ENCODE assay signal across 7 cellular contexts in genomic region chr4:40749717-40750460, GRCh38. TPM values are rescaled to one million over a fixed set of nuclear protein-coding genes. Genes with fewer than 3 reads are reported as not detected.
DNase-seq lines count a peak whose midpoint lies in the region; ATAC-seq and TF ChIP-seq lines count a peak whose summit lies in the region.

Gene NSUN7 (plus strand): TSS chr4:40749955. CDS start chr4:40750694, 739 bp downstream.

- H3K4me3 ChIP-seq in SJCRH30 (peak within 1 kb of the TSS; percentile 65), ectodermal cell (ENCODE audit: insufficient read depth, low read depth, low read length) (peak within 1 kb of the TSS; percentile 72), mesendoderm (ENCODE audit: low read length) (peak within 1 kb of the TSS; percentile 51), suprapubic skin (peak within 1 kb of the TSS; percentile 67)

- H3K79me2 ChIP-seq in mesendoderm (ENCODE audit: control insufficient read depth, insufficient read depth, low read length), result no peaks in the 10 kb centered on the region

- no peaks in the 10 kb centered on the region for H3K79me1 ChIP-seq in mesendoderm (ENCODE audit: low read length)

- no peak within 1 kb of the TSS for H2BK5ac ChIP-seq in mesendoderm (ENCODE audit: low read length)

- no peak within 1 kb of the TSS for H2BK15ac ChIP-seq in mesendoderm (replicated peaks; ENCODE audit: low read depth)

- H2BK120ac ChIP-seq in mesendoderm (ENCODE audit: low read depth, low read length), result peak within 1 kb of the TSS; percentile 5

- H3K56ac ChIP-seq in mesendoderm (ENCODE audit: low read length), result peak within 1 kb of the TSS; percentile 98

- no peaks in the 10 kb centered on the region for H3K4me1 ChIP-seq in SJCRH30
- H3K4me1 ChIP-seq in ectodermal cell (ENCODE audit: control insufficient read depth, insufficient read depth, low read length), result no peaks in the 10 kb centered on the region
- H3K4me1 ChIP-seq in mesendoderm (ENCODE audit: control insufficient read depth, low read depth, low read length), result no peaks in the 10 kb centered on the region
- H3K4me1 ChIP-seq in suprapubic skin, result peaks cover 10% of the 10 kb centered on the region

- no peaks in the 10 kb centered on the region for H3K36me3 ChIP-seq in SJCRH30
- H3K36me3 ChIP-seq in ectodermal cell (ENCODE audit: control insufficient read depth, insufficient read depth, low read length), result peaks cover 4% of the 10 kb centered on the region
- H3K36me3 ChIP-seq in mesendoderm (ENCODE audit: control insufficient read depth, insufficient read depth, low read length), result no peaks in the 10 kb centered on the region
- no peaks in the 10 kb centered on the region for H3K36me3 ChIP-seq in suprapubic skin

- H3K27me3 ChIP-seq in SJCRH30 (no peaks in the 10 kb centered on the region), ectodermal cell (ENCODE audit: control insufficient read depth, insufficient read depth, low read length, poor library complexity, severe bottlenecking) (no peaks in the 10 kb centered on the region), mesendoderm (ENCODE audit: insufficient read depth, low read length, poor library complexity) (no peaks in the 10 kb centered on the region), suprapubic skin (no peaks in the 10 kb centered on the region)

- peak; percentile 79 for ATAC-seq in GM18505 (IDR thresholded peaks at IDR 0.05; ENCODE audit: unreplicated experiment)
- ATAC-seq in GM21381 (IDR thresholded peaks at IDR 0.05; ENCODE audit: unreplicated experiment), result no peak

- WGBS in ectodermal cell, 2 experiments, result 1% methylated on average over 75 of the region's 75 CpGs
- WGBS in mesendoderm (ENCODE audit: extremely low coverage, insufficient coverage, low lambda C conversion rate), result no CpG with 5 or more reads among the region's 75 CpGs
- WGBS in suprapubic skin, result under 1% methylated on average over 41 of the region's 75 CpGs

- no peak within 1 kb of the TSS for H4K5ac ChIP-seq in mesendoderm (ENCODE audit: low read length)

- no peak for TF ChIP-seq POLR2A in GM18505 (IDR thresholded peaks at IDR 0.05; ENCODE audit: borderline replicate concordance, extremely low read depth, insufficient read depth, insufficient read length)
- no peak for TF ChIP-seq POLR2A in suprapubic skin (IDR thresholded peaks at IDR 0.05)

- peak within 1 kb of the TSS; percentile 89 for H3K9ac ChIP-seq in mesendoderm (ENCODE audit: low read length)

- peak within 1 kb of the TSS; percentile 97 for H3K23ac ChIP-seq in mesendoderm (ENCODE audit: low read length)

- no peaks in the 10 kb centered on the region for H3K9me3 ChIP-seq in SJCRH30 (replicated peaks)
- no peaks in the 10 kb centered on the region for H3K9me3 ChIP-seq in ectodermal cell (ENCODE audit: control insufficient read depth, low read length)
- no peaks in the 10 kb centered on the region for H3K9me3 ChIP-seq in suprapubic skin

- peak within 1 kb of the TSS; percentile 63 for H3K4me2 ChIP-seq in mesendoderm (ENCODE audit: low read length)

- no peak for TF ChIP-seq CTCF in suprapubic skin (IDR thresholded peaks at IDR 0.05)

- no peak within 1 kb of the TSS for H4K8ac ChIP-seq in mesendoderm (ENCODE audit: low read depth, low read length)

- peak within 1 kb of the TSS; percentile 91 for H3K18ac ChIP-seq in mesendoderm (ENCODE audit: low read length)

- H3K27ac ChIP-seq in SJCRH30, result peak within 1 kb of the TSS; percentile 34; the same call in 1 of the 2 replicates
- H3K27ac ChIP-seq in ectodermal cell (ENCODE audit: insufficient read depth, low read depth, low read length, poor library complexity, severe bottlenecking), result no peak within 1 kb of the TSS
- peak within 1 kb of the TSS; percentile 79 for H3K27ac ChIP-seq in mesendoderm (ENCODE audit: low read depth, low read length)
- peak within 1 kb of the TSS; percentile 19 for H3K27ac ChIP-seq in suprapubic skin

- no peak within 1 kb of the TSS for H2AK5ac ChIP-seq in mesendoderm (ENCODE audit: low read length)

- DNase-seq in HPDE6-E6E7 (ENCODE audit: extremely low spot score) (peak; percentile 59), SJCRH30 (peak; percentile 59 to 61), mesendoderm (peak; percentile 94), suprapubic skin (ENCODE audit: low spot score in 2 of 2) (peak in 1 of 2 donors; percentile 68)

- H3K4ac ChIP-seq in mesendoderm (ENCODE audit: low read depth, low read length), result peak within 1 kb of the TSS; percentile 62

- no peak for TF ChIP-seq EP300 in suprapubic skin (IDR thresholded peaks at IDR 0.05)

RNA-seq across cellular contexts. Expression of gene NSUN7, which starts in this region (rescaled TPM):
- total RNA-seq in SJCRH30 (2014; rRNA removed; shearing (Covaris generic)), result 1.5 and 2.0 TPM in 2 replicates
- 22.1 TPM for polyA plus RNA-seq in ectodermal cell (2013, experiment 1 of 4)
- polyA plus RNA-seq in ectodermal cell (2013, experiment 2 of 4), result 22.6 TPM
- polyA plus RNA-seq in ectodermal cell (2013, experiment 3 of 4), result 24.2 TPM
- 24.2 TPM for polyA plus RNA-seq in ectodermal cell (2013, experiment 4 of 4)
- polyA plus RNA-seq in mesendoderm (2013, experiment 1 of 2), result 12.0 TPM
- 11.4 TPM for polyA plus RNA-seq in mesendoderm (2013, experiment 2 of 2)
- total RNA-seq in suprapubic skin, result 10 to 100 TPM in 1 of 4 donors, 1 to 10 TPM in 3; 1.3 to 13.4 (median 3.4) TPM
